In the genomic region with DNA sequence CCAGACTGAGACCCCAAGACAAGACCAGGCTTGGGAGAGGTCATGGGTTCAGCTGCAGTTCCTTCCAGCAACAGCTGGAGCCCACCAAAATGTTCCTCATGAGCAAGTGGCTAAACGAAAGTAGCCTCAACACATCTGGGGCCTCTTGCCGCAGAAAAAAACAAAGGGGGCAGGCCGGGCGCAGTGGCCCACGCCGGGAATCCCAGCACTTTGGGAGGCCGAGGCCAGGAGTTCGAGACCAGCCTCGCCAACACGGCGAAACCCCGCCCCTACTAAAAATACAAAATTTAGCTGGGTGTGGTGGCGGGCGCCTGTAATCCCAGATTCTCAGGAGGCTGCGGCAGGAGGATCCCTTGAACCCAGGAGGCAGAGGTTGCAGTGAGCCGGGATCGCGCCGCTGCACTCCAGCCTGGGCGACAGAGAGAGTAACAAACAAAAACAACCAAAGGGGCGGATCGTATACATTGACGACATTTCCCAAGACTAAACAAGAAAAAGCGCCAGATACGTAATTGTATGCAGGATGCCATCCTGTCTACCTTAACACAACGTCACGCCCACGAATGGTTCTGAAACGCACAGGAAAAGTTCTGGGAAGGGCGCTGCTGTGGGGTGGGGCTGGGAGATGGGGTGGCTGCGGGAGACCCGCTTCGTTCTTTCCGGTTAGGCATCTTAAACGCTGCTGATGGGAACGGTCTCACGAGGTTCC, we compare ENCODE assay signal across 8 cellular contexts. TPM values are rescaled to one million over a fixed set of nuclear protein-coding genes. Genes with fewer than 3 reads are reported as not detected.
DNase-seq lines count a peak whose midpoint lies in the region; ATAC-seq, FAIRE-seq and TF ChIP-seq lines count a peak whose summit lies in the region.

No MANE protein-coding gene starts in this region.

- in situ Hi-C loops in HepG2 (cut with HindIII; ENCODE audit: extremely low pct_ligation_motif_present, low pct_unique_long_range_greater_than_20kb), result no loop called here

- H3K9ac ChIP-seq in adipocyte (ENCODE audit: low read length) (peak overlapping the region; percentile 90), HepG2 (ENCODE audit: insufficient read depth, low read depth, low read length) (peak overlapping the region; percentile 85)

- no peak for ATAC-seq in HepG2
- no peak for ATAC-seq in activated CD4-positive, CD25-positive, alpha-beta regulatory T cell treated with anti-CD3 and anti-CD28 coated beads, Interleukin-2, amount 50 U/mL, for 24 hours

- TF ChIP-seq POLR2A in HepG2 (IDR thresholded peaks at IDR 0.05; ENCODE audit: insufficient read depth in 1 of 2, low read depth in 2 of 2, low read length in 2 of 2) (no peak), tibial nerve (IDR thresholded peaks at IDR 0.05) (no peak)

- peaks cover 23% of the 10 kb centered on the region for H3K4me1 Mint-ChIP-seq in activated naive CD4-positive, alpha-beta T cell treated with anti-CD3 and anti-CD28 coated beads for 36 hours (ENCODE audit: low read depth)

- POLR2A ChIA-PET in HepG2 (lab: Yijun Ruan, JAX), result no interaction called here

- TF ChIP-seq EP300 in HepG2 (IDR thresholded peaks at IDR 0.05; ENCODE audit: low read depth in 2 of 2, low read length in 2 of 2) (no peak), HepG2 (CRISPR knock-in tag; IDR thresholded peaks at IDR 0.05; ENCODE audit: borderline replicate concordance) (no peak), tibial nerve (IDR thresholded peaks at IDR 0.05) (no peak)

- H3K27me3 Mint-ChIP-seq in activated naive CD4-positive, alpha-beta T cell treated with anti-CD3 and anti-CD28 coated beads for 36 hours (ENCODE audit: low read depth), result no peaks in the 10 kb centered on the region

- no peaks in the 10 kb centered on the region for H3K27me3 ChIP-seq in adipocyte (replicated peaks; ENCODE audit: control insufficient read depth, insufficient read depth, low read length)
- H3K27me3 ChIP-seq in HepG2 (ENCODE audit: control insufficient read depth in 1 of 2, insufficient read depth in 2 of 2, low read length in 2 of 2), result no peaks in the 10 kb centered on the region; a peak in 1 of 5 replicates
- H3K27me3 ChIP-seq in tibial nerve, result no peaks in the 10 kb centered on the region

- H3K36me3 ChIP-seq in adipocyte (ENCODE audit: control insufficient read depth, insufficient read depth, low read length, severe bottlenecking) (peaks cover 27% of the 10 kb centered on the region), HepG2 (replicated peaks in 1 of 2; ENCODE audit: control insufficient read depth in 1 of 2, insufficient read depth in 2 of 2, low read length in 2 of 2) (peaks cover 4 to 19% of the 10 kb centered on the region in 2 experiments; a peak in 4 of 5 replicates), tibial nerve (peaks cover 0 to 61% (median 0%) of the 10 kb centered on the region in 3 donors)

- DNase-seq in activated naive CD4-positive, alpha-beta T cell treated with anti-CD3 and anti-CD28 coated beads for 36 hours, result no peak
- DNase-seq in activated naive CD4-positive, alpha-beta T cell (lab: John Stamatoyannopoulos, UW), result no peak
- DNase-seq in adipocyte (ENCODE audit: low read depth) (no peak), HepG2 (ENCODE audit: low spot score) (no peak), tibial nerve (ENCODE audit: low spot score in 2 of 2) (no peak), NCI-H128 (lab: John Stamatoyannopoulos, UW; ENCODE audit: unreplicated experiment) (no peak), T1000 (lab: John Stamatoyannopoulos, UW) (no peak)

- intact Hi-C loops in activated naive CD4-positive, alpha-beta T cell treated with anti-CD3 and anti-CD28 coated beads for 36 hours (cut with micrococcal nuclease), result loop anchor here (2.0 kb wide), 1 partner anchor 33 kb away; no protein-coding TSS in a partner anchor
- intact Hi-C loops in HepG2 (cut with micrococcal nuclease; ENCODE audit: unreplicated experiment), result no loop called here

- FAIRE-seq in HepG2 (lab: Jason Lieb, UNC), result no peak

- TF ChIP-seq CTCF in HepG2 (CRISPR knock-in tag; IDR thresholded peaks at IDR 0.05) (no peak), tibial nerve (IDR thresholded peaks at IDR 0.05) (no peak)

- TF ChIP-seq RAD21 in HepG2 (CRISPR knock-in tag; IDR thresholded peaks at IDR 0.05), result no peak

- H3K36me3 Mint-ChIP-seq in activated naive CD4-positive, alpha-beta T cell treated with anti-CD3 and anti-CD28 coated beads for 36 hours (ENCODE audit: low read depth), result peaks cover 8% of the 10 kb centered on the region

- H3K27ac ChIP-seq in HepG2 (ENCODE audit: extremely low read length, insufficient read depth, low read length) (no peak overlapping the region), tibial nerve (peak overlapping the region in 3 of 4 donors; percentile 44 to 87 (median 87))

- BruUV-seq in HepG2 (replicated peaks; lab: Mats Ljungman, UMichigan), result no TSS peak

- H3K4me3 ChIP-seq in adipocyte (ENCODE audit: low read length) (peak overlapping the region; percentile 87), HepG2 (replicated peaks in 1 of 3; ENCODE audit: insufficient read depth in 1 of 3, low read depth in 2 of 3, low read length in 3 of 3) (peak overlapping the region; percentile 89 to 92 (median 89)), tibial nerve (peak overlapping the region; percentile 69 to 86 (median 82))

- peaks cover 7% of the 10 kb centered on the region; the same call in 1 of the 2 replicates for H4K20me1 ChIP-seq in HepG2 (ENCODE audit: insufficient read depth, low read length)

- no peak overlapping the region for H2AFZ ChIP-seq in HepG2 (ENCODE audit: low read length)

- CTCF ChIA-PET in activated naive CD4-positive, alpha-beta T cell treated with anti-CD3 and anti-CD28 coated beads for 36 hours (lab: Charles Lee), result interaction anchor here (0.5 to 1.2 kb wide), 4 partner anchors 12 to 47 kb away, joined by 3 to 5 read pairs (median 4); no protein-coding TSS in a partner anchor
- CTCF ChIA-PET in HepG2 (lab: Yijun Ruan, JAX; ENCODE audit: low intra/inter-chr PET ratio, low total read pairs), result no interaction called here

- peak overlapping the region; percentile 65 for H3K27ac Mint-ChIP-seq in activated naive CD4-positive, alpha-beta T cell treated with anti-CD3 and anti-CD28 coated beads for 36 hours

- no peaks in the 10 kb centered on the region for H3K9me3 Mint-ChIP-seq in activated naive CD4-positive, alpha-beta T cell treated with anti-CD3 and anti-CD28 coated beads for 36 hours

- H3K9me3 ChIP-seq in adipocyte (ENCODE audit: control insufficient read depth, low read length) (no peaks in the 10 kb centered on the region), HepG2 (ENCODE audit: low read length) (no peaks in the 10 kb centered on the region), tibial nerve (no peaks in the 10 kb centered on the region)

- peaks cover 26% of the 10 kb centered on the region for H3K79me2 ChIP-seq in HepG2 (ENCODE audit: insufficient read depth, low read length)

- WGBS in HepG2 (ENCODE audit: low lambda C conversion rate), result 88% methylated on average over 30 of the region's 37 CpGs
- 44 to 54% methylated on average over 30 to 37 of the region's 37 CpGs for WGBS in tibial nerve, 2 donors

- peak overlapping the region; percentile 79 for H3K4me3 Mint-ChIP-seq in activated naive CD4-positive, alpha-beta T cell treated with anti-CD3 and anti-CD28 coated beads for 36 hours

- H3K4me1 ChIP-seq in adipocyte (ENCODE audit: control insufficient read depth, insufficient read depth, low read length) (peaks cover 25% of the 10 kb centered on the region), HepG2 (ENCODE audit: insufficient read depth, low read length) (peaks cover 44% of the 10 kb centered on the region), tibial nerve (peaks cover 0 to 43% (median 21%) of the 10 kb centered on the region in 4 donors)

- H3K4me2 ChIP-seq in HepG2 (ENCODE audit: low read depth, low read length), result peak overlapping the region; percentile 84

RNA-seq across cellular contexts. Expression of a gene that starts 1.7 kb away (rescaled TPM):
- total RNA-seq in activated naive CD4-positive, alpha-beta T cell treated with anti-CD3 and anti-CD28 coated beads for 36 hours, result 10 to 100 TPM; 13.9 to 14.8 TPM
- total RNA-seq in HepG2 (2016; rRNA removed; fragmentation: Illumina TruSeq; extraction: Trizol), result 3.0 and 5.5 TPM in 2 replicates
- total RNA-seq in HepG2 (2016; cell fraction: cytosol; rRNA removed; fragmentation: Illumina TruSeq; extraction: Trizol; ENCODE audit: low read depth), result 0.91 and 1.3 TPM in 2 replicates
- 2.7 and 5.4 TPM in 2 replicates for total RNA-seq in HepG2 (2016; cell fraction: insoluble cytoplasmic fraction; rRNA removed; fragmentation: Illumina TruSeq; extraction: Trizol)
- total RNA-seq in HepG2 (2016; cell fraction: membrane; rRNA removed; fragmentation: Illumina TruSeq; extraction: Trizol), result 3.3 and 3.4 TPM in 2 replicates
- total RNA-seq in HepG2 (2016; cell fraction: nucleus; rRNA removed; fragmentation: Illumina TruSeq; extraction: Trizol), result 5.6 and 6.0 TPM in 2 replicates
- 5.5 and 7.5 TPM in 2 replicates for polyA plus RNA-seq in HepG2 (2011; rRNA removed)
- polyA plus RNA-seq in HepG2 (2011; cell fraction: cytosol; rRNA removed), result 3.2 and 4.1 TPM in 2 replicates
- 45.5 and 51.1 TPM in 2 replicates for polyA plus RNA-seq in HepG2 (2011; cell fraction: nucleus; rRNA removed)
- 3.7 and 5.4 TPM in 2 replicates for polyA plus RNA-seq in HepG2 (2012)
- polyA plus RNA-seq in HepG2 (2016; cell fraction: cytosol; fragmentation: Illumina TruSeq; extraction: Trizol; ENCODE audit: low read depth), result 0.89 and 1.0 TPM in 2 replicates
- 4.0 and 5.3 TPM in 2 replicates for polyA plus RNA-seq in HepG2 (2016; cell fraction: insoluble cytoplasmic fraction; fragmentation: Illumina TruSeq; extraction: Trizol; ENCODE audit: low read depth)
- 2.6 and 3.1 TPM in 2 replicates for polyA plus RNA-seq in HepG2 (2016; cell fraction: membrane; fragmentation: Illumina TruSeq; extraction: Trizol; ENCODE audit: low read depth)
- polyA plus RNA-seq in HepG2 (2016; cell fraction: nucleus; fragmentation: Illumina TruSeq; extraction: Trizol; ENCODE audit: insufficient read depth, low read depth), result 22.1 and 22.8 TPM in 2 replicates
- 5.4 and 5.9 TPM in 2 replicates for polyA minus RNA-seq in HepG2 (2011; rRNA and poly(A)+ RNA removed; ENCODE audit: low replicate concordance)
- polyA minus RNA-seq in HepG2 (2011; cell fraction: cytosol; rRNA and poly(A)+ RNA removed), result 2.7 and 3.1 TPM in 2 replicates
- polyA minus RNA-seq in HepG2 (2011; cell fraction: nucleus; rRNA and poly(A)+ RNA removed), result 5.8 and 7.5 TPM in 2 replicates
- total RNA-seq in tibial nerve, result 10 to 100 TPM; 15.1 to 23.1 (median 18.6) TPM

RNA-seq across cellular contexts. Expression of a gene that starts 27.5 kb away (rescaled TPM):
- total RNA-seq in activated naive CD4-positive, alpha-beta T cell treated with anti-CD3 and anti-CD28 coated beads for 36 hours, result 10 to 100 TPM; 69.2 to 73.7 TPM
- 75.7 and 88.4 TPM in 2 replicates for total RNA-seq in HepG2 (2016; rRNA removed; fragmentation: Illumina TruSeq; extraction: Trizol)
- total RNA-seq in HepG2 (2016; cell fraction: cytosol; rRNA removed; fragmentation: Illumina TruSeq; extraction: Trizol; ENCODE audit: low read depth), result 14.1 and 15.7 TPM in 2 replicates
- total RNA-seq in HepG2 (2016; cell fraction: insoluble cytoplasmic fraction; rRNA removed; fragmentation: Illumina TruSeq; extraction: Trizol), result 70.5 and 92.4 TPM in 2 replicates
- 21.9 and 22.0 TPM in 2 replicates for total RNA-seq in HepG2 (2016; cell fraction: membrane; rRNA removed; fragmentation: Illumina TruSeq; extraction: Trizol)
- 58.2 and 62.3 TPM in 2 replicates for total RNA-seq in HepG2 (2016; cell fraction: nucleus; rRNA removed; fragmentation: Illumina TruSeq; extraction: Trizol)
- 70.2 and 80.2 TPM in 2 replicates for polyA plus RNA-seq in HepG2 (2011; rRNA removed)
- 44.9 and 55.2 TPM in 2 replicates for polyA plus RNA-seq in HepG2 (2011; cell fraction: cytosol; rRNA removed)
- 206 and 222 TPM in 2 replicates for polyA plus RNA-seq in HepG2 (2011; cell fraction: nucleus; rRNA removed)
- polyA plus RNA-seq in HepG2 (2012), result 41.5 and 108 TPM in 2 replicates
- polyA plus RNA-seq in HepG2 (2016; cell fraction: cytosol; fragmentation: Illumina TruSeq; extraction: Trizol; ENCODE audit: low read depth), result 10.1 and 10.7 TPM in 2 replicates
- 86.9 and 90.6 TPM in 2 replicates for polyA plus RNA-seq in HepG2 (2016; cell fraction: insoluble cytoplasmic fraction; fragmentation: Illumina TruSeq; extraction: Trizol; ENCODE audit: low read depth)
- 13.3 and 15.7 TPM in 2 replicates for polyA plus RNA-seq in HepG2 (2016; cell fraction: membrane; fragmentation: Illumina TruSeq; extraction: Trizol; ENCODE audit: low read depth)
- 114 and 129 TPM in 2 replicates for polyA plus RNA-seq in HepG2 (2016; cell fraction: nucleus; fragmentation: Illumina TruSeq; extraction: Trizol; ENCODE audit: insufficient read depth, low read depth)
- 57.2 and 74.5 TPM in 2 replicates for polyA minus RNA-seq in HepG2 (2011; rRNA and poly(A)+ RNA removed; ENCODE audit: low replicate concordance)
- 22.3 and 23.8 TPM in 2 replicates for polyA minus RNA-seq in HepG2 (2011; cell fraction: cytosol; rRNA and poly(A)+ RNA removed)
- 42.0 and 54.2 TPM in 2 replicates for polyA minus RNA-seq in HepG2 (2011; cell fraction: nucleus; rRNA and poly(A)+ RNA removed)
- total RNA-seq in tibial nerve, result 10 to 100 TPM; 35.6 to 42.0 (median 39.3) TPM

RNA-seq across cellular contexts. Expression of a gene that starts 27.6 kb away (rescaled TPM):
- 10 to 100 TPM; 85.7 to 91.6 TPM for total RNA-seq in activated naive CD4-positive, alpha-beta T cell treated with anti-CD3 and anti-CD28 coated beads for 36 hours
- total RNA-seq in HepG2 (2016; rRNA removed; fragmentation: Illumina TruSeq; extraction: Trizol), result 56.6 and 76.4 TPM in 2 replicates
- 47.6 and 52.6 TPM in 2 replicates for total RNA-seq in HepG2 (2016; cell fraction: cytosol; rRNA removed; fragmentation: Illumina TruSeq; extraction: Trizol; ENCODE audit: low read depth)
- 51.9 and 75.7 TPM in 2 replicates for total RNA-seq in HepG2 (2016; cell fraction: insoluble cytoplasmic fraction; rRNA removed; fragmentation: Illumina TruSeq; extraction: Trizol)
- 90.1 and 92.9 TPM in 2 replicates for total RNA-seq in HepG2 (2016; cell fraction: membrane; rRNA removed; fragmentation: Illumina TruSeq; extraction: Trizol)
- 59.2 and 73.6 TPM in 2 replicates for total RNA-seq in HepG2 (2016; cell fraction: nucleus; rRNA removed; fragmentation: Illumina TruSeq; extraction: Trizol)
- polyA plus RNA-seq in HepG2 (2011; rRNA removed), result 70.1 and 84.2 TPM in 2 replicates
- polyA plus RNA-seq in HepG2 (2011; cell fraction: cytosol; rRNA removed), result 35.5 and 40.6 TPM in 2 replicates
- polyA plus RNA-seq in HepG2 (2011; cell fraction: nucleus; rRNA removed), result 236 and 246 TPM in 2 replicates
- 48.1 and 65.0 TPM in 2 replicates for polyA plus RNA-seq in HepG2 (2012)
- 47.0 and 48.8 TPM in 2 replicates for polyA plus RNA-seq in HepG2 (2016; cell fraction: cytosol; fragmentation: Illumina TruSeq; extraction: Trizol; ENCODE audit: low read depth)
- 57.5 and 58.8 TPM in 2 replicates for polyA plus RNA-seq in HepG2 (2016; cell fraction: insoluble cytoplasmic fraction; fragmentation: Illumina TruSeq; extraction: Trizol; ENCODE audit: low read depth)
- polyA plus RNA-seq in HepG2 (2016; cell fraction: membrane; fragmentation: Illumina TruSeq; extraction: Trizol; ENCODE audit: low read depth), result 70.9 TPM in 2 replicates
- polyA plus RNA-seq in HepG2 (2016; cell fraction: nucleus; fragmentation: Illumina TruSeq; extraction: Trizol; ENCODE audit: insufficient read depth, low read depth), result 178 and 194 TPM in 2 replicates
- 57.8 and 122 TPM in 2 replicates for polyA minus RNA-seq in HepG2 (2011; rRNA and poly(A)+ RNA removed; ENCODE audit: low replicate concordance)
- polyA minus RNA-seq in HepG2 (2011; cell fraction: cytosol; rRNA and poly(A)+ RNA removed), result 17.6 and 22.7 TPM in 2 replicates
- polyA minus RNA-seq in HepG2 (2011; cell fraction: nucleus; rRNA and poly(A)+ RNA removed), result 46.1 and 48.1 TPM in 2 replicates
- 100 to 1,000 TPM in 1 of 4 donors, 10 to 100 TPM in 3; 52.6 to 101 (median 70.9) TPM for total RNA-seq in tibial nerve

RNA-seq across cellular contexts. Expression of a gene that starts 38.0 kb away (rescaled TPM):
- 10 to 100 TPM; 12.3 to 14.1 TPM for total RNA-seq in activated naive CD4-positive, alpha-beta T cell treated with anti-CD3 and anti-CD28 coated beads for 36 hours
- 4.3 and 6.0 TPM in 2 replicates for total RNA-seq in HepG2 (2016; rRNA removed; fragmentation: Illumina TruSeq; extraction: Trizol)
- 0.51 and 0.88 TPM in 2 replicates for total RNA-seq in HepG2 (2016; cell fraction: cytosol; rRNA removed; fragmentation: Illumina TruSeq; extraction: Trizol; ENCODE audit: low read depth)
- total RNA-seq in HepG2 (2016; cell fraction: insoluble cytoplasmic fraction; rRNA removed; fragmentation: Illumina TruSeq; extraction: Trizol), result 3.9 and 6.1 TPM in 2 replicates
- total RNA-seq in HepG2 (2016; cell fraction: membrane; rRNA removed; fragmentation: Illumina TruSeq; extraction: Trizol), result 1.5 TPM in 2 replicates
- total RNA-seq in HepG2 (2016; cell fraction: nucleus; rRNA removed; fragmentation: Illumina TruSeq; extraction: Trizol), result 7.0 and 9.4 TPM in 2 replicates
- 2.0 and 3.3 TPM in 2 replicates for polyA plus RNA-seq in HepG2 (2011; rRNA removed)
- polyA plus RNA-seq in HepG2 (2011; cell fraction: cytosol; rRNA removed), result 1.0 and 1.7 TPM in 2 replicates
- polyA plus RNA-seq in HepG2 (2011; cell fraction: nucleus; rRNA removed), result 20.5 and 27.4 TPM in 2 replicates
- polyA plus RNA-seq in HepG2 (2012), result 3.3 TPM in 2 replicates
- polyA plus RNA-seq in HepG2 (2016; cell fraction: cytosol; fragmentation: Illumina TruSeq; extraction: Trizol; ENCODE audit: low read depth), result 0.61 and 0.67 TPM in 2 replicates
- 3.3 and 4.8 TPM in 2 replicates for polyA plus RNA-seq in HepG2 (2016; cell fraction: insoluble cytoplasmic fraction; fragmentation: Illumina TruSeq; extraction: Trizol; ENCODE audit: low read depth)
- 1.2 and 1.3 TPM in 2 replicates for polyA plus RNA-seq in HepG2 (2016; cell fraction: membrane; fragmentation: Illumina TruSeq; extraction: Trizol; ENCODE audit: low read depth)
- 37.0 and 38.1 TPM in 2 replicates for polyA plus RNA-seq in HepG2 (2016; cell fraction: nucleus; fragmentation: Illumina TruSeq; extraction: Trizol; ENCODE audit: insufficient read depth, low read depth)
- polyA minus RNA-seq in HepG2 (2011; rRNA and poly(A)+ RNA removed; ENCODE audit: low replicate concordance), result 1.5 and 5.2 TPM in 2 replicates
- 0.53 and 1.1 TPM in 2 replicates for polyA minus RNA-seq in HepG2 (2011; cell fraction: cytosol; rRNA and poly(A)+ RNA removed)
- 6.3 and 6.8 TPM in 2 replicates for polyA minus RNA-seq in HepG2 (2011; cell fraction: nucleus; rRNA and poly(A)+ RNA removed)
- 10 to 100 TPM in 1 of 4 donors, 1 to 10 TPM in 3; 7.0 to 21.0 (median 9.5) TPM for total RNA-seq in tibial nerve

RNA-seq across cellular contexts. Expression of a gene that starts 44.8 kb away (rescaled TPM):
- total RNA-seq in activated naive CD4-positive, alpha-beta T cell treated with anti-CD3 and anti-CD28 coated beads for 36 hours, result 10 to 100 TPM; 44.1 to 47.3 TPM
- total RNA-seq in HepG2 (2016; rRNA removed; fragmentation: Illumina TruSeq; extraction: Trizol) (15.9 and 27.7 TPM in 2 replicates), tibial nerve (10 to 100 TPM; 45.8 to 67.5 (median 47.9) TPM)
- total RNA-seq in HepG2 (2016; cell fraction: cytosol; rRNA removed; fragmentation: Illumina TruSeq; extraction: Trizol; ENCODE audit: low read depth), result 3.9 TPM in 2 replicates
- 15.7 and 21.0 TPM in 2 replicates for total RNA-seq in HepG2 (2016; cell fraction: insoluble cytoplasmic fraction; rRNA removed; fragmentation: Illumina TruSeq; extraction: Trizol)
- 12.2 and 12.3 TPM in 2 replicates for total RNA-seq in HepG2 (2016; cell fraction: membrane; rRNA removed; fragmentation: Illumina TruSeq; extraction: Trizol)
- total RNA-seq in HepG2 (2016; cell fraction: nucleus; rRNA removed; fragmentation: Illumina TruSeq; extraction: Trizol), result 25.4 and 28.9 TPM in 2 replicates
- polyA plus RNA-seq in HepG2 (2011; rRNA removed), result 17.9 and 18.9 TPM in 2 replicates
- 12.7 and 13.2 TPM in 2 replicates for polyA plus RNA-seq in HepG2 (2011; cell fraction: cytosol; rRNA removed)
- polyA plus RNA-seq in HepG2 (2011; cell fraction: nucleus; rRNA removed), result 71.0 and 81.7 TPM in 2 replicates
- 26.1 and 28.5 TPM in 2 replicates for polyA plus RNA-seq in HepG2 (2012)
- 2.6 and 3.4 TPM in 2 replicates for polyA plus RNA-seq in HepG2 (2016; cell fraction: cytosol; fragmentation: Illumina TruSeq; extraction: Trizol; ENCODE audit: low read depth)
- polyA plus RNA-seq in HepG2 (2016; cell fraction: insoluble cytoplasmic fraction; fragmentation: Illumina TruSeq; extraction: Trizol; ENCODE audit: low read depth), result 29.5 and 38.6 TPM in 2 replicates
- 7.1 and 8.4 TPM in 2 replicates for polyA plus RNA-seq in HepG2 (2016; cell fraction: membrane; fragmentation: Illumina TruSeq; extraction: Trizol; ENCODE audit: low read depth)
- 72.9 and 74.4 TPM in 2 replicates for polyA plus RNA-seq in HepG2 (2016; cell fraction: nucleus; fragmentation: Illumina TruSeq; extraction: Trizol; ENCODE audit: insufficient read depth, low read depth)
- polyA minus RNA-seq in HepG2 (2011; rRNA and poly(A)+ RNA removed; ENCODE audit: low replicate concordance), result 29.0 and 33.5 TPM in 2 replicates
- polyA minus RNA-seq in HepG2 (2011; cell fraction: cytosol; rRNA and poly(A)+ RNA removed), result 27.1 and 28.7 TPM in 2 replicates
- polyA minus RNA-seq in HepG2 (2011; cell fraction: nucleus; rRNA and poly(A)+ RNA removed), result 24.8 and 24.9 TPM in 2 replicates
